Comparison of ENCODE assay signal across 19 cellular contexts in the genomic region with DNA sequence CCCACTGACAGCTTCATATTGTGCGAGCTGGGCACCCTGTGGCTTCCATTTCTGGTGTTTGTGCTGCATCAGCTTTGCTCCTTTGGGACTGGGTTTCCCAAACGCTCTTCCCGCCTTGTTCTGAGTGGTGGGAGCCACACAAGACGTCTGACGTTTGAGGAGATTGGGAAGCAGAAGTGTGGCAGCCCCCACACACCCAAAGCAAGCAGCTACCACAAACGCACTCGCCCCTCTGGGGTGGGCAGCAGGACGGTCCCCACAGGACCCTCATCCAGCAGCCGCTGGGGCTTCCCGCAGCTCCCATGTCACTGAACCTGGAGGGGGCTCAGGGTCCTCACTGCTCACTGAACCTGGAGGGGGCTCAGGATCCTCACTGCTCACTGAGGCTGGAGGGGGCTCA.
DNase-seq lines count a peak whose midpoint lies in the region; ATAC-seq and TF ChIP-seq lines count a peak whose summit lies in the region.
"Had no signal": no experiment of that assay in that cellular context is flagged by ENCODE, and none has a peak within 500 bp of the region (broad histone marks: within the 10 kb centered on the region; RNA-seq: fewer than 3 reads in every experiment).

No MANE protein-coding gene starts in this region.

- peaks cover 2 to 4% of the 10 kb centered on the region in 2 donors for H3K4me1 ChIP-seq in neuronal stem cell (ENCODE audit: control insufficient read depth in 2 of 2, insufficient read depth in 1 of 2, low read depth in 1 of 2, low read length in 2 of 2)
- H3K4me1 ChIP-seq in upper lobe of right lung: peaks cover 6% of the 10 kb centered on the region
- H3K4me1 ChIP-seq in gastrocnemius medialis: no peaks in the 10 kb centered on the region
- H3K4me1 ChIP-seq: HAP-1 had no signal

- H2AK5ac ChIP-seq in neuronal stem cell (ENCODE audit: low read depth, low read length): no peak overlapping the region

- H3K4me3 Mint-ChIP-seq in glutamatergic neuron (ENCODE audit: unreplicated experiment): no peak overlapping the region
- H3K4me3 Mint-ChIP-seq in endothelial cell (ENCODE audit: unreplicated experiment): no peak overlapping the region
- H3K4me3 Mint-ChIP-seq: B cell; CD4-positive, CD25-positive, alpha-beta regulatory T cell; CD8-positive, alpha-beta memory T cell had no signal

- no peak overlapping the region for H3K4ac ChIP-seq in neuronal stem cell (ENCODE audit: low read length)

- H3K36me3 ChIP-seq in neuronal stem cell (replicated peaks in 1 of 2; ENCODE audit: control insufficient read depth in 2 of 2, insufficient read depth in 2 of 2, low read length in 2 of 2): no peaks in the 10 kb centered on the region
- H3K36me3 ChIP-seq in upper lobe of right lung: no peaks in the 10 kb centered on the region
- no peaks in the 10 kb centered on the region for H3K36me3 ChIP-seq in gastrocnemius medialis
- H3K36me3 ChIP-seq: BLaER1 treated with 17β-estradiol and CSF1 and Interleukin-3, amounts not matched to agents 10 nM and 100 nM; HAP-1 had no signal

- no peak overlapping the region for H3K9ac ChIP-seq in neuronal stem cell (ENCODE audit: low read depth, low read length, poor library complexity)
- H3K9ac ChIP-seq: BLaER1 treated with 17β-estradiol and CSF1 and Interleukin-3, amounts not matched to agents 10 nM and 100 nM had no signal

- no peak for DNase-seq in RWPE1 (ENCODE audit: low spot score)
- DNase-seq in glutamatergic neuron: peak; percentile 8
- DNase-seq in neuronal stem cell (ENCODE audit: low spot score): no peak
- peak; percentile 45 for DNase-seq in upper lobe of right lung
- DNase-seq in gastrocnemius medialis: no peak
- no peak for DNase-seq in endothelial cell (ENCODE audit: low spot score)
- DNase-seq: CD4-positive, CD25-positive, alpha-beta regulatory T cell; COR-L47; DMS 273 treated with DMSO at 0.1 percent for 48 hours; DMS53; DND-41; EL; IMR-90 had no signal

- no peak overlapping the region for H3K4me2 ChIP-seq in neuronal stem cell (ENCODE audit: insufficient read depth, low read length, poor library complexity, severe bottlenecking)

- H2BK15ac ChIP-seq in neuronal stem cell (ENCODE audit: low read length): no peak overlapping the region

- TF ChIP-seq POLR2A in gastrocnemius medialis (IDR thresholded peaks at IDR 0.05): no peak

- no peak overlapping the region for H3K14ac ChIP-seq in neuronal stem cell (ENCODE audit: low read length)

- no peak overlapping the region for H4K91ac ChIP-seq in neuronal stem cell (ENCODE audit: low read depth, low read length, poor library complexity)

- H2BK120ac ChIP-seq in neuronal stem cell (ENCODE audit: low read depth, low read length): no peak overlapping the region

- in situ Hi-C loops in gastrocnemius medialis (cut with MboI; ENCODE audit: low sequenced_read_pairs in 4 of 4): no loop called here

- POLR2A ChIA-PET in RWPE1 (lab: Yijun Ruan, JAX; ENCODE audit: low non-redundant PET): no interaction called here

- peaks cover 1% of the 10 kb centered on the region for H3K79me1 ChIP-seq in neuronal stem cell (ENCODE audit: low read depth, low read length)

- TF ChIP-seq CTCF in RWPE1 (conservative IDR thresholded peaks at IDR 0.05; ENCODE audit: low read depth): no peak
- no peak for TF ChIP-seq CTCF in glutamatergic neuron (IDR thresholded peaks at IDR 0.05; ENCODE audit: partially characterized antibody, unreplicated experiment)
- TF ChIP-seq CTCF in upper lobe of right lung (IDR thresholded peaks at IDR 0.05): no peak
- no peak for TF ChIP-seq CTCF in gastrocnemius medialis (IDR thresholded peaks at IDR 0.05 in 4 of 5, conservative IDR thresholded peaks at IDR 0.05 in 1 of 5)
- TF ChIP-seq CTCF in endothelial cell (IDR thresholded peaks at IDR 0.05; ENCODE audit: unreplicated experiment): no peak

- no peak overlapping the region for H3K23ac ChIP-seq in neuronal stem cell (ENCODE audit: low read depth, low read length, poor library complexity)

- H3K18ac ChIP-seq in neuronal stem cell (ENCODE audit: low read length): no peak overlapping the region

- WGBS in neuronal stem cell (ENCODE audit: extremely low coverage in 2 of 2, insufficient read length in 2 of 2, insufficient replicate concordance in 1 of 2), 2 donors: no CpG with 5 or more reads among the region's 10 CpGs

- H3K9me3 Mint-ChIP-seq in glutamatergic neuron (ENCODE audit: unreplicated experiment): no peaks in the 10 kb centered on the region
- no peaks in the 10 kb centered on the region for H3K9me3 Mint-ChIP-seq in endothelial cell (ENCODE audit: unreplicated experiment)
- H3K9me3 Mint-ChIP-seq: CD4-positive, CD25-positive, alpha-beta regulatory T cell; CD8-positive, alpha-beta memory T cell had no signal

- H3K27ac ChIP-seq in RWPE1 (peak overlapping the region; percentile 15; the same call in 1 of the 2 replicates), neuronal stem cell (replicated peaks; ENCODE audit: low read length) (no peak overlapping the region), upper lobe of right lung (no peak overlapping the region), gastrocnemius medialis (no peak overlapping the region)
- H3K27ac ChIP-seq: BLaER1 treated with 17β-estradiol and CSF1 and Interleukin-3, amounts not matched to agents 10 nM and 100 nM had no signal

- H2AFZ ChIP-seq in neuronal stem cell (ENCODE audit: low read length): peak overlapping the region; percentile 15

- H3K27ac Mint-ChIP-seq in glutamatergic neuron (ENCODE audit: unreplicated experiment) (no peak overlapping the region), endothelial cell (ENCODE audit: unreplicated experiment) (no peak overlapping the region)
- H3K27ac Mint-ChIP-seq: B cell; CD4-positive, CD25-positive, alpha-beta regulatory T cell; CD8-positive, alpha-beta memory T cell had no signal

- H3K4me3 ChIP-seq in neuronal stem cell (ENCODE audit: low read length in 2 of 2): no peak overlapping the region
- H3K4me3 ChIP-seq in upper lobe of right lung: no peak overlapping the region
- H3K4me3 ChIP-seq in gastrocnemius medialis: no peak overlapping the region
- H3K4me3 ChIP-seq: BLaER1 treated with 17β-estradiol and CSF1 and Interleukin-3, amounts not matched to agents 10 nM and 100 nM; GM12878; HAP-1 had no signal

- CTCF ChIA-PET in RWPE1 (lab: Yijun Ruan, JAX): no interaction called here

- H3K27me3 Mint-ChIP-seq in glutamatergic neuron (ENCODE audit: unreplicated experiment): no peaks in the 10 kb centered on the region
- H3K27me3 Mint-ChIP-seq in endothelial cell (ENCODE audit: unreplicated experiment): peaks cover 2% of the 10 kb centered on the region
- H3K27me3 Mint-ChIP-seq: CD4-positive, CD25-positive, alpha-beta regulatory T cell had no signal

- H3K4me1 Mint-ChIP-seq in glutamatergic neuron (ENCODE audit: low read depth, unreplicated experiment) (no peaks in the 10 kb centered on the region), endothelial cell (ENCODE audit: unreplicated experiment) (no peaks in the 10 kb centered on the region)
- H3K4me1 Mint-ChIP-seq: CD4-positive, CD25-positive, alpha-beta regulatory T cell; CD8-positive, alpha-beta memory T cell had no signal

- no peak for ATAC-seq in upper lobe of right lung
- no peak for ATAC-seq in GM18873 (IDR thresholded peaks at IDR 0.05; ENCODE audit: low FRiP score, unreplicated experiment)
- ATAC-seq in gastrocnemius medialis: no peak
- ATAC-seq: GM12878 had no signal

- peak overlapping the region; percentile 1 for H2BK5ac ChIP-seq in neuronal stem cell (ENCODE audit: low read length)

- H3K27me3 ChIP-seq in neuronal stem cell (ENCODE audit: control insufficient read depth in 3 of 3, insufficient read depth in 3 of 3, low read depth in 1 of 3, low read length in 3 of 3) (no peaks in the 10 kb centered on the region), upper lobe of right lung (peaks cover 9% of the 10 kb centered on the region), gastrocnemius medialis (peaks cover 0 to 2% (median 0%) of the 10 kb centered on the region in 3 donors)
- H3K27me3 ChIP-seq: BLaER1 treated with 17β-estradiol and CSF1 and Interleukin-3, amounts not matched to agents 10 nM and 100 nM had no signal

- no peak overlapping the region for H2BK12ac ChIP-seq in neuronal stem cell (ENCODE audit: low read length)

- H3K9me3 ChIP-seq in neuronal stem cell (replicated peaks in 1 of 2; ENCODE audit: control insufficient read depth in 2 of 2, insufficient read depth in 1 of 2, low read depth in 1 of 2, low read length in 2 of 2) (no peaks in the 10 kb centered on the region), upper lobe of right lung (no peaks in the 10 kb centered on the region), gastrocnemius medialis (no peaks in the 10 kb centered on the region)
- H3K9me3 ChIP-seq: BLaER1 treated with 17β-estradiol and CSF1 and Interleukin-3, amounts not matched to agents 10 nM and 100 nM; HAP-1 had no signal

- H3K36me3 Mint-ChIP-seq in glutamatergic neuron (ENCODE audit: unreplicated experiment) (no peaks in the 10 kb centered on the region), endothelial cell (ENCODE audit: low read depth, unreplicated experiment) (no peaks in the 10 kb centered on the region)
- H3K36me3 Mint-ChIP-seq: CD4-positive, CD25-positive, alpha-beta regulatory T cell; CD8-positive, alpha-beta memory T cell had no signal

- H4K8ac ChIP-seq in neuronal stem cell (ENCODE audit: low read depth, low read length): no peak overlapping the region

- intact Hi-C loops in upper lobe of right lung (cut with DNase I) (no loop called here), gastrocnemius medialis (cut with DNase I; ENCODE audit: low total_unique reads) (no loop called here)

Comparison
In these comparisons a context has a peak if more than half of its experiments do, and no peak if none do; other contexts are left out.
1. DNase-seq: peak in glutamatergic neuron (single experiment) and upper lobe of right lung (single experiment); none in RWPE1 (single experiment), neuronal stem cell (single experiment), gastrocnemius medialis (0 of 2) and endothelial cell (single experiment).